ENCODE assay signal across 8 cellular contexts in the genomic region with DNA sequence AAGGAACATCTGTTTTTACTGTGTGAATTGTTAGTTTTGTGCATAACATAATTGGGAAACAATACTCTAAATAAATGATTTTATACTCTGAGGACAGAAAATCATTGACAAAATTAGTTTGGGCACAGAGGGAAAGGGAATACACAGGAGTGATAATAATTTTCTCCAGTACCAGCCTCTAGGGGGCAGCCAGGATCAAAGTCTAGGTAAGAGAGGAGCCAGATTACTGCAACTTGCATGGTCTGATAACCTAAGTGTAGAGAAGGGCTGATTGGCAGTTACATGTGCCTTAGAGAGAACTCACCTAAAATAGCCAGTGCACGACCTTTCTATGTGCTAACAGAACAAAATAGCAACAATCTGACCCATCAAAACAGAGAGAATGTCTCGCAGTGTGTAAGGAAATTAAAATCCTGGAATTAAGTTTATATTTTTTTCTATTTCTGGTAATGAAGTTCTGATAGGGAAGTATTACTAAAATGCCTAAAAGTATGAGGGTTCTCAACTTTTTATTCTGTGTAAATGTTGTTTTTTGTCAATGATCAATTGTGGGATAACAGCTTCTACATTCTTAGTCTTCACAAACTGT.
DNase-seq lines count a peak whose midpoint lies in the region; ATAC-seq, FAIRE-seq and TF ChIP-seq lines count a peak whose summit lies in the region.

No MANE protein-coding gene starts in this region.

- H3K9ac ChIP-seq in kidney (ENCODE audit: low read length in 2 of 2) = no peak overlapping the region

- peak; percentile 55 to 72 for TF ChIP-seq CTCF in brain (conservative IDR thresholded peaks at IDR 0.05)
- peak; percentile 57 for TF ChIP-seq CTCF in kidney (IDR thresholded peaks at IDR 0.05; ENCODE audit: borderline replicate concordance, extremely low read depth, insufficient read depth)

- H3K27ac ChIP-seq in kidney (ENCODE audit: low read depth in 2 of 2, low read length in 2 of 2) = no peak overlapping the region

- no peaks in the 10 kb centered on the region for H3K4me1 ChIP-seq in kidney (ENCODE audit: control insufficient read depth in 1 of 2, insufficient read depth in 1 of 2, low read depth in 1 of 2, low read length in 2 of 2)

- H3K36me3 ChIP-seq in kidney (ENCODE audit: control insufficient read depth in 1 of 2, insufficient read depth in 2 of 2, low read length in 2 of 2) = peaks cover 0 to 3% of the 10 kb centered on the region in 2 donors

- intact Hi-C loops in kidney (cut with DNase I) = no loop called here

- peaks cover 21% of the 10 kb centered on the region for H3K4me1 Mint-ChIP-seq in brain

- H3K36me3 Mint-ChIP-seq in brain = peaks cover 50% of the 10 kb centered on the region

- ATAC-seq in HG03025 (IDR thresholded peaks at IDR 0.05; ENCODE audit: low FRiP score, unreplicated experiment) = no peak

- H3K4me3 ChIP-seq in kidney (ENCODE audit: low read length in 2 of 2) = no peak overlapping the region

- no peaks in the 10 kb centered on the region for H3K9me3 Mint-ChIP-seq in brain

- H3K4me3 Mint-ChIP-seq in brain = no peak overlapping the region

- peak; percentile 70 for FAIRE-seq in kidney (lab: Jason Lieb, UNC)

- DNase-seq in COLO829 (ENCODE audit: low spot score) (peak; percentile 19), GM19238 (ENCODE audit: insufficient read length, low spot score) (peak; percentile 8), Kasumi-1 (lab: John Stamatoyannopoulos, UW) (peak; percentile 84 to 95), SKM-1 (lab: John Stamatoyannopoulos, UW; ENCODE audit: unreplicated experiment) (peak; percentile 27), kidney (no peak)
- DNase-seq in stimulated activated CD4-positive, alpha-beta T cell treated with anti-CD3 and anti-CD28 coated beads, TNF-alpha, amount 100 ng/mL, for 24 hours (ENCODE audit: low read depth in 3 of 3) = peak; percentile 3 to 12 (median 10)

- no peaks in the 10 kb centered on the region for H3K9me3 ChIP-seq in kidney (ENCODE audit: control insufficient read depth in 1 of 2, low read length in 2 of 2)

- H3K27ac Mint-ChIP-seq in brain = peak overlapping the region in 1 of 5 experiments; percentile 21

- H3K27me3 Mint-ChIP-seq in brain = no peaks in the 10 kb centered on the region
